ENCODE assay signal across 19 cellular contexts in the genomic region with DNA sequence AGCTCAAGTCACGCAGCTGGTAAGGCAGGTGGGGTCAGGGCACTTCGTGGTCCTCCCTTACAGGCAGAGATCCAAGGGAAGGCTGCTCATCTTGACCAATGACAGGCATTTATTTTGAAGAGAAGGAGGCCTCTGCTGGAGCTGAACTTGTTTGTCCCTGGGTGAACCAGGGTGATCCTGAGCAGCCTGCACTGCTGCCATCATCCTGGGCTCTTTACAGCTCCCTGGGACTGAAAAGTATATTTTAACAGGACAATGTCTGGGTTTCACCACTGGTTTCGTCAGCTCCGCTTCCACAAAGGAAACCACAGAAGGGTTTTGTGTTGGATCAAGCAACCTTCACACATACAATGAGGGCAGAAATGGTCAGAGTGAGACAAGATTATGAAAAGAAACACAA.
"Had no signal": no experiment of that assay in that cellular context is flagged by ENCODE, and none has a peak within 500 bp of the region (broad histone marks: within the 10 kb centered on the region; RNA-seq: fewer than 3 reads in every experiment).

No MANE protein-coding gene starts in this region.

- H3K36me3 Mint-ChIP-seq: activated naive CD4-positive, alpha-beta T cell treated with anti-CD3 and anti-CD28 coated beads, Interleukin-2, amount 50 U/mL, for 24 hours had no signal

- H3K27me3 ChIP-seq: adrenal gland, cardiac muscle cell, gastrocnemius medialis, heart right ventricle, spleen, upper lobe of right lung had no signal

- H3K4me3 Mint-ChIP-seq: activated CD4-positive, alpha-beta T cell treated with anti-CD3 and anti-CD28 coated beads, Interleukin-2, amount 10 ng/mL, durations not matched to agents 24 days and 14 days; activated CD8-positive, alpha-beta T cell treated with anti-CD3 and anti-CD28 coated beads, Interleukin-2, amount 10 ng/mL, durations not matched to agents 7 days and 5 days; activated naive CD4-positive, alpha-beta T cell treated with anti-CD3 and anti-CD28 coated beads, Interleukin-2, amount 50 U/mL, for 24 hours; stimulated activated naive CD8-positive, alpha-beta T cell treated with anti-CD3 and anti-CD28 coated beads, Interleukin-15, amount 100 ng/mL, for 72 hours had no signal

- H3K4me1 ChIP-seq: adrenal gland, spleen, upper lobe of right lung had no signal

- ATAC-seq: activated CD8-positive, alpha-beta T cell treated with anti-CD3 and anti-CD28 coated beads, Interleukin-2, amount 10 ng/mL, durations not matched to agents 7 days and 5 days; gastrocnemius medialis; heart right ventricle; left colon; sciatic nerve; stimulated activated naive CD8-positive, alpha-beta T cell treated with anti-CD3 and anti-CD28 coated beads, Interleukin-15, amount 100 ng/mL, for 72 hours; upper lobe of right lung had no signal

- H3K27ac Mint-ChIP-seq: activated CD4-positive, alpha-beta T cell treated with anti-CD3 and anti-CD28 coated beads, Interleukin-2, amount 10 ng/mL, durations not matched to agents 24 days and 14 days; activated CD8-positive, alpha-beta T cell treated with anti-CD3 and anti-CD28 coated beads, Interleukin-2, amount 10 ng/mL, durations not matched to agents 7 days and 5 days; activated naive CD4-positive, alpha-beta T cell treated with anti-CD3 and anti-CD28 coated beads, Interleukin-2, amount 50 U/mL, for 24 hours had no signal

- H3K27ac ChIP-seq: adrenal gland, cardiac muscle cell, gastrocnemius medialis, heart right ventricle, spleen, upper lobe of right lung had no signal

- H3K9me3 Mint-ChIP-seq: activated CD4-positive, alpha-beta T cell treated with anti-CD3 and anti-CD28 coated beads, Interleukin-2, amount 10 ng/mL, durations not matched to agents 24 days and 14 days; activated naive CD4-positive, alpha-beta T cell treated with anti-CD3 and anti-CD28 coated beads, Interleukin-2, amount 50 U/mL, for 24 hours; stimulated activated naive CD8-positive, alpha-beta T cell treated with anti-CD3 and anti-CD28 coated beads, Interleukin-15, amount 100 ng/mL, for 72 hours had no signal

- H3K4me3 ChIP-seq: adrenal gland, cardiac muscle cell, gastrocnemius medialis, heart right ventricle, lung, spleen, upper lobe of right lung had no signal

- H3K36me3 ChIP-seq: adrenal gland, cardiac muscle cell, gastrocnemius medialis, heart right ventricle, spleen, upper lobe of right lung had no signal

- H3K4me1 Mint-ChIP-seq: activated naive CD4-positive, alpha-beta T cell treated with anti-CD3 and anti-CD28 coated beads, Interleukin-2, amount 50 U/mL, for 24 hours; stimulated activated naive CD8-positive, alpha-beta T cell treated with anti-CD3 and anti-CD28 coated beads, Interleukin-15, amount 100 ng/mL, for 72 hours had no signal

- H3K9me3 ChIP-seq: adrenal gland, gastrocnemius medialis, heart right ventricle, spleen, upper lobe of right lung had no signal

- DNase-seq: activated CD4-positive, alpha-beta T cell treated with anti-CD3 and anti-CD28 coated beads, Interleukin-2, amount 10 ng/mL, durations not matched to agents 24 days and 14 days; activated CD4-positive, CD25-positive, alpha-beta regulatory T cell; activated CD8-positive, alpha-beta memory T cell treated with anti-CD3 and anti-CD28 coated beads, Interleukin-2, amount 50 U/mL, for 4 hours; activated CD8-positive, alpha-beta T cell treated with anti-CD3 and anti-CD28 coated beads, Interleukin-2, amount 10 ng/mL, durations not matched to agents 7 days and 5 days; activated effector memory CD4-positive, alpha-beta T cell treated with anti-CD3 and anti-CD28 coated beads, Interleukin-2, amount 50 U/mL, for 16 hours; activated T-cell treated with anti-CD3 and anti-CD28 coated beads, Interleukin-2, amount 50 U/mL, for 48 hours; gastrocnemius medialis; heart right ventricle; left colon; midbrain; occipital lobe; spleen; stimulated activated naive CD8-positive, alpha-beta T cell treated with anti-CD3 and anti-CD28 coated beads, Interleukin-15, amount 100 ng/mL, for 72 hours; upper lobe of right lung had no signal
